1 cellular context compared by ENCODE assay signal in genomic region chr14:74509587-74510210, GRCh38.
TF ChIP-seq lines count a peak whose summit lies in the region.

No MANE protein-coding gene starts in this region.

TF ChIP-seq in endothelial cell of umbilical vein, 7 proteins besides CTCF, POLR2A, EP300 and RAD21:
- TF ChIP-seq POLR2AphosphoS5 (IDR thresholded peaks at IDR 0.05; ENCODE audit: insufficient read depth, low read depth, low read length) (peak; percentile 43), EZH2 (IDR thresholded peaks at IDR 0.05; ENCODE audit: borderline replicate concordance, low read depth, low read length, severe bottlenecking) (no peak)
TF ChIP-seq in endothelial cell of umbilical vein: peak in this region for 1.
